Comparison of ENCODE assay signal across 24 cellular contexts in genomic region chr2:3094999-3095958, GRCh38.
DNase-seq lines count a peak whose midpoint lies in the region; ATAC-seq and TF ChIP-seq lines count a peak whose summit lies in the region.
"Had no signal": no experiment of that assay in that cellular context is flagged by ENCODE, and none has a peak within 500 bp of the region (broad histone marks: within the 10 kb centered on the region; RNA-seq: fewer than 3 reads in every experiment).

No MANE protein-coding gene starts in this region.

- no peak overlapping the region for H3K27ac ChIP-seq in RWPE1
- H3K27ac ChIP-seq: ovary, suprapubic skin had no signal

- peaks cover 3% of the 10 kb centered on the region for H3K36me3 Mint-ChIP-seq in T-helper 17 cell (ENCODE audit: low read depth)
- H3K36me3 Mint-ChIP-seq in activated CD8-positive, alpha-beta T cell treated with anti-CD3 and anti-CD28 coated beads for 36 hours (ENCODE audit: low read depth), result no peaks in the 10 kb centered on the region
- H3K36me3 Mint-ChIP-seq: activated CD4-positive, alpha-beta memory T cell treated with anti-CD3 and anti-CD28 coated beads for 36 hours; CD4-positive, CD25-positive, alpha-beta regulatory T cell; natural killer cell; stimulated activated memory B cell treated with anti-CD40 and anti-IgM and Interleukin-4, amounts not matched to agents 10 μg/mL and 1 μg/mL and 100 μg/mL, for 72 hours had no signal

- H3K9me3 ChIP-seq in T-helper 17 cell (ENCODE audit: control insufficient read depth, low read length, poor library complexity, severe bottlenecking), result no peaks in the 10 kb centered on the region
- H3K9me3 ChIP-seq: ovary, suprapubic skin had no signal

- intact Hi-C loops in posterior vena cava (cut with DNase I), result no loop called here
- intact Hi-C loops in activated CD8-positive, alpha-beta T cell treated with anti-CD3 and anti-CD28 coated beads for 36 hours (cut with micrococcal nuclease), result no loop called here

- ATAC-seq in GM18868 (IDR thresholded peaks at IDR 0.05; ENCODE audit: unreplicated experiment), result peak; percentile 5
- no peak for ATAC-seq in T-helper 17 cell
- no peak for ATAC-seq in activated CD8-positive, alpha-beta T cell treated with anti-CD3 and anti-CD28 coated beads for 36 hours
- ATAC-seq: left ventricle myocardium superior; natural killer cell; stimulated activated memory B cell treated with anti-CD40 and anti-IgM and Interleukin-4, amounts not matched to agents 10 μg/mL and 1 μg/mL and 100 μg/mL, for 72 hours had no signal

- POLR2A ChIA-PET in activated CD8-positive, alpha-beta T cell treated with anti-CD3 and anti-CD28 coated beads for 36 hours (lab: Charles Lee), result no interaction called here
- POLR2A ChIA-PET in RWPE1 (lab: Yijun Ruan, JAX; ENCODE audit: low non-redundant PET), result no interaction called here

- H3K9me3 Mint-ChIP-seq in activated CD8-positive, alpha-beta T cell treated with anti-CD3 and anti-CD28 coated beads for 36 hours, result no peaks in the 10 kb centered on the region
- H3K9me3 Mint-ChIP-seq: activated CD4-positive, alpha-beta memory T cell treated with anti-CD3 and anti-CD28 coated beads for 36 hours had no signal

- peak overlapping the region; percentile 6 for H3K27ac Mint-ChIP-seq in T-helper 17 cell
- no peak overlapping the region for H3K27ac Mint-ChIP-seq in activated CD8-positive, alpha-beta T cell treated with anti-CD3 and anti-CD28 coated beads for 36 hours
- H3K27ac Mint-ChIP-seq: activated CD4-positive, alpha-beta memory T cell treated with anti-CD3 and anti-CD28 coated beads for 36 hours; natural killer cell; stimulated activated memory B cell treated with anti-CD40 and anti-IgM and Interleukin-4, amounts not matched to agents 10 μg/mL and 1 μg/mL and 100 μg/mL, for 72 hours had no signal

- DNase-seq in T-helper 17 cell, result no peak
- DNase-seq in iPS-NIHi7 (ENCODE audit: extremely low spot score), result peak; percentile 24
- peak; percentile 68 for DNase-seq in posterior vena cava (ENCODE audit: low spot score)
- no peak for DNase-seq in activated CD8-positive, alpha-beta T cell treated with anti-CD3 and anti-CD28 coated beads for 36 hours
- no peak for DNase-seq in activated CD4-positive, alpha-beta T cell treated with anti-CD3 and anti-CD28 coated beads, Interleukin-2, amount 50 U/mL, for 48 hours
- no peak for DNase-seq in RWPE1 (ENCODE audit: low spot score)
- DNase-seq: activated CD4-positive, alpha-beta memory T cell treated with anti-CD3 and anti-CD28 coated beads for 36 hours; activated CD4-positive, CD25-positive, alpha-beta regulatory T cell; activated effector memory CD4-positive, alpha-beta T cell treated with anti-CD3 and anti-CD28 coated beads, Interleukin-2, amount 50 U/mL, for 16 hours; CD4-positive, CD25-positive, alpha-beta regulatory T cell; central memory CD4-positive, alpha-beta T cell; hypothalamus; left ventricle myocardium superior; natural killer cell; NCI-H1105; NCI-H187 treated with DMSO at 0.1 percent for 48 hours; NCI-H524 treated with DMSO at 0.1 percent for 48 hours; ovary; SHP77 treated with DMSO at 0.1 percent for 48 hours; stimulated activated CD4-positive, alpha-beta T cell treated with anti-CD3 and anti-CD28 coated beads, Interleukin-4, amount 100 ng/mL, for 4 hours; T1000 had no signal

- H3K4me1 Mint-ChIP-seq in T-helper 17 cell, result peaks cover 2% of the 10 kb centered on the region
- peaks cover 5% of the 10 kb centered on the region for H3K4me1 Mint-ChIP-seq in activated CD8-positive, alpha-beta T cell treated with anti-CD3 and anti-CD28 coated beads for 36 hours (ENCODE audit: low read depth)
- H3K4me1 Mint-ChIP-seq: CD4-positive, CD25-positive, alpha-beta regulatory T cell; natural killer cell had no signal

- CTCF ChIA-PET in activated CD8-positive, alpha-beta T cell treated with anti-CD3 and anti-CD28 coated beads for 36 hours (lab: Charles Lee), result no interaction called here
- CTCF ChIA-PET in RWPE1 (lab: Yijun Ruan, JAX), result no interaction called here

- H3K27me3 Mint-ChIP-seq in T-helper 17 cell, result peaks cover 26% of the 10 kb centered on the region
- peaks cover 13% of the 10 kb centered on the region for H3K27me3 Mint-ChIP-seq in activated CD8-positive, alpha-beta T cell treated with anti-CD3 and anti-CD28 coated beads for 36 hours

- no peak for TF ChIP-seq CTCF in activated CD8-positive, alpha-beta T cell treated with anti-CD3 and anti-CD28 coated beads for 36 hours (IDR thresholded peaks at IDR 0.05)
- no peak for TF ChIP-seq CTCF in RWPE1 (conservative IDR thresholded peaks at IDR 0.05; ENCODE audit: low read depth)

- H3K4me3 Mint-ChIP-seq in T-helper 17 cell, result no peak overlapping the region
- H3K4me3 Mint-ChIP-seq in activated CD8-positive, alpha-beta T cell treated with anti-CD3 and anti-CD28 coated beads for 36 hours, result no peak overlapping the region
- H3K4me3 Mint-ChIP-seq: activated CD4-positive, alpha-beta memory T cell treated with anti-CD3 and anti-CD28 coated beads for 36 hours; CD4-positive, CD25-positive, alpha-beta regulatory T cell; natural killer cell; stimulated activated memory B cell treated with anti-CD40 and anti-IgM and Interleukin-4, amounts not matched to agents 10 μg/mL and 1 μg/mL and 100 μg/mL, for 72 hours had no signal

Comparison
In these comparisons a context has a peak if more than half of its experiments do, and no peak if none do; other contexts are left out.
1. DNase-seq: peak in iPS-NIHi7 (single experiment) and posterior vena cava (single experiment); none in T-helper 17 cell (0 of 3), activated CD8-positive, alpha-beta T cell treated with anti-CD3 and anti-CD28 coated beads for 36 hours (single experiment), activated CD4-positive, alpha-beta T cell treated with anti-CD3 and anti-CD28 coated beads, Interleukin-2, amount 50 U/mL, for 48 hours (0 of 2) and RWPE1 (single experiment).